8 cellular contexts compared by ENCODE assay signal in genomic region chr1:244445320-244446181, GRCh38. TPM values are rescaled to one million over a fixed set of nuclear protein-coding genes. Genes with fewer than 3 reads are reported as not detected.
DNase-seq lines count a peak whose midpoint lies in the region; ATAC-seq lines count a peak whose summit lies in the region.

No MANE protein-coding gene starts in this region.

- no peaks in the 10 kb centered on the region for H3K27me3 Mint-ChIP-seq in activated CD4-positive, alpha-beta T cell treated with anti-CD3 and anti-CD28 coated beads for 36 hours
- H3K27me3 Mint-ChIP-seq in activated naive CD8-positive, alpha-beta T cell: no peaks in the 10 kb centered on the region

- peaks cover 65% of the 10 kb centered on the region for H3K4me1 Mint-ChIP-seq in activated CD4-positive, alpha-beta T cell treated with anti-CD3 and anti-CD28 coated beads for 36 hours
- peaks cover 73% of the 10 kb centered on the region for H3K4me1 Mint-ChIP-seq in activated naive CD8-positive, alpha-beta T cell (ENCODE audit: low read depth)

- H3K9me3 ChIP-seq in stomach smooth muscle (ENCODE audit: control insufficient read depth in 2 of 2, low read length in 2 of 2): no peaks in the 10 kb centered on the region

- H3K36me3 ChIP-seq in stomach smooth muscle (ENCODE audit: control insufficient read depth in 2 of 2, insufficient read depth in 2 of 2, low read length in 2 of 2): no peaks in the 10 kb centered on the region

- CTCF ChIA-PET in activated CD4-positive, alpha-beta T cell treated with anti-CD3 and anti-CD28 coated beads for 36 hours (lab: Charles Lee): no interaction called here

- peak overlapping the region; percentile 53 for H3K27ac ChIP-seq in stomach smooth muscle (ENCODE audit: low read length)

- H3K36me3 Mint-ChIP-seq in activated CD4-positive, alpha-beta T cell treated with anti-CD3 and anti-CD28 coated beads for 36 hours (ENCODE audit: low read depth): peaks cover 40% of the 10 kb centered on the region
- H3K36me3 Mint-ChIP-seq in activated naive CD8-positive, alpha-beta T cell: peaks cover 11% of the 10 kb centered on the region

- POLR2A ChIA-PET in activated CD4-positive, alpha-beta T cell treated with anti-CD3 and anti-CD28 coated beads for 36 hours (lab: Charles Lee): no interaction called here

- H3K4me1 ChIP-seq in stomach smooth muscle (ENCODE audit: control insufficient read depth, insufficient read depth, low read length): peaks cover 17% of the 10 kb centered on the region

- H3K9me3 Mint-ChIP-seq in activated CD4-positive, alpha-beta T cell treated with anti-CD3 and anti-CD28 coated beads for 36 hours (ENCODE audit: low read depth): no peaks in the 10 kb centered on the region
- no peaks in the 10 kb centered on the region for H3K9me3 Mint-ChIP-seq in activated naive CD8-positive, alpha-beta T cell (ENCODE audit: low read depth)

- no peaks in the 10 kb centered on the region for H3K27me3 ChIP-seq in stomach smooth muscle (ENCODE audit: control insufficient read depth in 1 of 2, insufficient read depth in 2 of 2, low read length in 2 of 2)

- H3K27ac Mint-ChIP-seq in activated CD4-positive, alpha-beta T cell treated with anti-CD3 and anti-CD28 coated beads for 36 hours: peak overlapping the region; percentile 60
- peak overlapping the region; percentile 83 for H3K27ac Mint-ChIP-seq in activated naive CD8-positive, alpha-beta T cell

- H3K4me3 ChIP-seq in stomach smooth muscle (ENCODE audit: low read length in 2 of 2): peak overlapping the region in 1 of 2 donors; percentile 44

- H3K4me3 Mint-ChIP-seq in activated CD4-positive, alpha-beta T cell treated with anti-CD3 and anti-CD28 coated beads for 36 hours: no peak overlapping the region
- H3K4me3 Mint-ChIP-seq in activated naive CD8-positive, alpha-beta T cell: peak overlapping the region; percentile 40

- intact Hi-C loops in activated CD4-positive, alpha-beta T cell treated with anti-CD3 and anti-CD28 coated beads for 36 hours (cut with DNase I, micrococcal nuclease): no loop called here

- ATAC-seq in activated CD4-positive, alpha-beta T cell treated with anti-CD3 and anti-CD28 coated beads for 36 hours: no peak
- no peak for ATAC-seq in HG03097 (IDR thresholded peaks at IDR 0.05; ENCODE audit: low FRiP score, unreplicated experiment)

- H3K9ac ChIP-seq in stomach smooth muscle (ENCODE audit: low read length in 2 of 2): peak overlapping the region; percentile 6 to 44

- DNase-seq in activated CD4-positive, alpha-beta T cell treated with anti-CD3 and anti-CD28 coated beads for 36 hours: no peak
- DNase-seq in activated CD4-positive, alpha-beta T cell treated with anti-CD3 and anti-CD28 coated beads, Interleukin-2, amount 50 U/mL, for 1 hour: no peak
- peak; percentile 67 for DNase-seq in inferior parietal cortex (ENCODE audit: extremely low spot score)
- DNase-seq in DMS79 (lab: John Stamatoyannopoulos, UW): no peak
- DNase-seq in UCSD-AML1 (lab: John Stamatoyannopoulos, UW; ENCODE audit: unreplicated experiment): no peak

RNA-seq across cellular contexts. Expression of gene ADSS2, which starts 6.2 kb away (rescaled TPM):
- 10 to 100 TPM; 43.6 to 52.8 TPM for total RNA-seq in activated CD4-positive, alpha-beta T cell treated with anti-CD3 and anti-CD28 coated beads for 36 hours

RNA-seq across cellular contexts. Expression of gene CATSPERE, which starts 15.5 kb away (rescaled TPM):
- total RNA-seq in activated CD4-positive, alpha-beta T cell treated with anti-CD3 and anti-CD28 coated beads for 36 hours: under 1 TPM in 1 of 2 experiments, not detected in 1; 0.11 TPM
